In genomic region chr22:38243007-38243775, GRCh38 we compare ENCODE assay signal across 9 cellular contexts. TPM values are rescaled to one million over a fixed set of nuclear protein-coding genes. Genes with fewer than 3 reads are reported as not detected.
A peak's percentile ranks its signal among the peaks of the same experiment; 100 is the strongest.
DNase-seq lines count a peak whose midpoint lies in the region; ATAC-seq, FAIRE-seq and TF ChIP-seq lines count a peak whose summit lies in the region.
"Had no signal": no experiment of that assay in that cellular context is flagged by ENCODE, and none has a peak within 500 bp of the region (broad histone marks: within the 10 kb centered on the region; RNA-seq: fewer than 3 reads in every experiment).

No MANE protein-coding gene starts in this region.

- H3K27ac Mint-ChIP-seq in activated CD4-positive, alpha-beta memory T cell treated with anti-CD3 and anti-CD28 coated beads for 36 hours = no peak overlapping the region

- TF ChIP-seq CTCF in Peyer's patch (IDR thresholded peaks at IDR 0.05) (no peak), heart right ventricle (IDR thresholded peaks at IDR 0.05) (no peak)

- H3K36me3 Mint-ChIP-seq in activated CD4-positive, alpha-beta memory T cell treated with anti-CD3 and anti-CD28 coated beads for 36 hours = peaks cover 9% of the 10 kb centered on the region

- H3K27me3 ChIP-seq in Peyer's patch (no peaks in the 10 kb centered on the region), heart right ventricle (no peaks in the 10 kb centered on the region), small intestine (ENCODE audit: control insufficient read depth in 2 of 2, insufficient read depth in 2 of 2, low read length in 2 of 2) (no peaks in the 10 kb centered on the region)
- H3K27me3 ChIP-seq: adrenal gland had no signal

- POLR2A ChIA-PET in activated CD4-positive, alpha-beta memory T cell treated with anti-CD3 and anti-CD28 coated beads for 36 hours (lab: Charles Lee) = no interaction called here

- CTCF ChIA-PET in activated CD4-positive, alpha-beta memory T cell treated with anti-CD3 and anti-CD28 coated beads for 36 hours (lab: Charles Lee) = interaction anchor here (1.5 kb wide), 1 partner anchor 191 kb away, joined by 3 read pairs; no protein-coding TSS in a partner anchor

- H3K9me3 ChIP-seq in Peyer's patch (no peaks in the 10 kb centered on the region), heart right ventricle (no peaks in the 10 kb centered on the region), small intestine (ENCODE audit: control insufficient read depth, low read depth) (no peaks in the 10 kb centered on the region)
- H3K9me3 ChIP-seq: adrenal gland had no signal

- no peaks in the 10 kb centered on the region for H3K4me1 Mint-ChIP-seq in activated CD4-positive, alpha-beta memory T cell treated with anti-CD3 and anti-CD28 coated beads for 36 hours (ENCODE audit: low read depth)

- H3K27ac ChIP-seq in Peyer's patch (peak overlapping the region; percentile 46 to 82 (median 58)), heart right ventricle (peak overlapping the region in 9 of 10 donors; percentile 31 to 71 (median 52)), small intestine (ENCODE audit: low read depth in 1 of 2, low read length in 1 of 2) (peak overlapping the region; percentile 45 to 84)

- FAIRE-seq in small intestine (lab: Jason Lieb, UNC) = no peak

- no peaks in the 10 kb centered on the region for H3K27me3 Mint-ChIP-seq in activated CD4-positive, alpha-beta memory T cell treated with anti-CD3 and anti-CD28 coated beads for 36 hours

- H3K36me3 ChIP-seq in Peyer's patch (peaks cover 0 to 40% (median 0%) of the 10 kb centered on the region in 3 donors), heart right ventricle (peaks cover 0 to 74% (median 23%) of the 10 kb centered on the region in 9 donors), small intestine (ENCODE audit: control insufficient read depth in 2 of 2, insufficient read depth in 2 of 2, low read length in 2 of 2) (peaks cover 4 to 8% of the 10 kb centered on the region in 2 donors)

- DNase-seq in LHCN-M2 (ENCODE audit: low read depth) = peak; percentile 92
- DNase-seq in Peyer's patch = peak in 2 of 3 donors; percentile 79 to 81
- no peak for DNase-seq in heart right ventricle
- peak; percentile 86 for DNase-seq in small intestine
- no peak for DNase-seq in activated CD4-positive, alpha-beta memory T cell treated with anti-CD3 and anti-CD28 coated beads for 36 hours
- DNase-seq in dermis blood vessel endothelial cell = no peak

- H3K4me3 Mint-ChIP-seq in activated CD4-positive, alpha-beta memory T cell treated with anti-CD3 and anti-CD28 coated beads for 36 hours = no peak overlapping the region

- H3K4me1 ChIP-seq in Peyer's patch = peaks cover 0 to 37% (median 0%) of the 10 kb centered on the region in 4 donors
- H3K4me1 ChIP-seq in heart right ventricle = peaks cover 9 to 80% (median 49%) of the 10 kb centered on the region in 9 donors
- H3K4me1 ChIP-seq in small intestine (ENCODE audit: control insufficient read depth in 2 of 2, insufficient read depth in 1 of 2, low read depth in 1 of 2, low read length in 1 of 2) = peaks cover 0 to 8% of the 10 kb centered on the region in 2 donors

- no peak for TF ChIP-seq POLR2A in Peyer's patch (IDR thresholded peaks at IDR 0.05)

- no peak overlapping the region for H3K4me3 ChIP-seq in Peyer's patch
- no peak overlapping the region for H3K4me3 ChIP-seq in heart right ventricle
- no peak overlapping the region for H3K4me3 ChIP-seq in small intestine (ENCODE audit: low read depth in 1 of 2, low read length in 2 of 2)
- H3K4me3 ChIP-seq: adrenal gland had no signal

- WGBS in heart right ventricle, 2 donors = 63 to 65% methylated on average over 20 of the region's 20 CpGs
- 11 to 42% (median 40%) methylated on average over 17 to 20 of the region's 20 CpGs for WGBS in small intestine, 3 donors

- intact Hi-C loops in heart right ventricle (cut with DNase I) = no loop called here
- intact Hi-C loops in activated CD4-positive, alpha-beta memory T cell treated with anti-CD3 and anti-CD28 coated beads for 36 hours (cut with micrococcal nuclease) = no loop called here

- ATAC-seq in heart right ventricle (peak; percentile 5 to 74 (median 45)), HG02642 (IDR thresholded peaks at IDR 0.05; ENCODE audit: poor library complexity, unreplicated experiment) (no peak), GM18861 (IDR thresholded peaks at IDR 0.05; ENCODE audit: unreplicated experiment) (no peak)

- no peaks in the 10 kb centered on the region for H3K9me3 Mint-ChIP-seq in activated CD4-positive, alpha-beta memory T cell treated with anti-CD3 and anti-CD28 coated beads for 36 hours

RNA-seq across cellular contexts. Expression of gene TMEM184B, which starts 29.6 kb away (rescaled TPM):
- total RNA-seq in LHCN-M2 (2014; rRNA removed) = 61.3 and 70.6 TPM in 2 replicates
- 57.6 TPM for polyA plus RNA-seq in LHCN-M2 (2012)
- 10 to 100 TPM; 39.1 to 56.1 (median 51.4) TPM for total RNA-seq in Peyer's patch
- total RNA-seq in heart right ventricle = 10 to 100 TPM; 36.2 to 51.6 (median 46.1) TPM
- polyA plus RNA-seq in heart right ventricle = 10 to 100 TPM; 20.8 to 29.7 TPM
- 10 to 100 TPM in 1 of 3 donors, 1 to 10 TPM in 2; 7.3 to 31.9 (median 8.7) TPM for polyA plus RNA-seq in small intestine
- 10 to 100 TPM; 24.4 to 26.6 TPM for total RNA-seq in activated CD4-positive, alpha-beta memory T cell treated with anti-CD3 and anti-CD28 coated beads for 36 hours
- 36.2 and 49.4 TPM in 2 replicates for total RNA-seq in dermis blood vessel endothelial cell

RNA-seq across cellular contexts. Expression of gene MAFF, which starts 41.4 kb away (rescaled TPM):
- total RNA-seq in LHCN-M2 (2014; rRNA removed) = 29.3 and 31.7 TPM in 2 replicates
- 14.2 TPM for polyA plus RNA-seq in LHCN-M2 (2012)
- total RNA-seq in Peyer's patch = 10 to 100 TPM in 2 of 4 donors, 1 to 10 TPM in 2; 5.1 to 14.2 (median 12.0) TPM
- total RNA-seq in heart right ventricle = 10 to 100 TPM in 4 of 10 donors, 1 to 10 TPM in 6; 2.9 to 21.2 (median 5.3) TPM
- polyA plus RNA-seq in heart right ventricle = 10 to 100 TPM in 1 of 2 donors, 1 to 10 TPM in 1; 6.5 to 21.4 TPM
- 10 to 100 TPM in 2 of 3 donors, 1 to 10 TPM in 1; 9.6 to 26.5 (median 17.2) TPM for polyA plus RNA-seq in small intestine
- 10 to 100 TPM; 15.5 to 15.9 TPM for total RNA-seq in activated CD4-positive, alpha-beta memory T cell treated with anti-CD3 and anti-CD28 coated beads for 36 hours
- 96.3 and 164 TPM in 2 replicates for total RNA-seq in dermis blood vessel endothelial cell

Comparison
In these comparisons a context has a peak if more than half of its experiments do, and no peak if none do; other contexts are left out.
1. DNase-seq: peak in LHCN-M2 (single experiment), Peyer's patch (2 of 3) and small intestine (single experiment); none in heart right ventricle (0 of 2), activated CD4-positive, alpha-beta memory T cell treated with anti-CD3 and anti-CD28 coated beads for 36 hours (single experiment) and dermis blood vessel endothelial cell (single experiment).
2. ATAC-seq: peak in heart right ventricle (8 of 8); none in HG02642 (single experiment) and GM18861 (single experiment).
3. Peak in every context shown above with its lines, with median percentiles within 50 percentile points of each other: H3K27ac ChIP-seq.